17 cellular contexts compared by ENCODE assay signal in the genomic region with DNA sequence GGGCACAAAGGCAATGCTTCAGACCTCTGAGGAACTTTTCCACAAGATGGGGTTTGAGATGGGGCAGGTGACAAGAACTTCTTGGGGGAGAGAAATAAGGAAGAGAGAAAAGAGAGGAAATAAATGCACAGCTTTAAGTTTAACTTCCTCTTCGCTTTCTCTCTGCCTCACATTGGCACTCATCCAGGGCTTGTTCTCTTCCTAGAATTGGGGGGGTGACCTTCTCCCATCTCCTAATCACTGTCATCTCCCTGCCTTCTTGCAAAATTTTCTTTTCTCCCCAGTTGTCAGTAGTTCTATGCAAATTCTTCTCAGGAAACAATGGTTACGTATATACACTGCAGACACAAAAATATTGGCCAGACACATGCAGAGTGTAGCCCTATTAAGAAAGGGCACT. TPM values are rescaled to one million over a fixed set of nuclear protein-coding genes. Genes with fewer than 3 reads are reported as not detected.
"Had no signal": no experiment of that assay in that cellular context is flagged by ENCODE, and none has a peak within 500 bp of the region (broad histone marks: within the 10 kb centered on the region; RNA-seq: fewer than 3 reads in every experiment).

No MANE protein-coding gene starts in this region.

- H3K36me3 ChIP-seq: ascending aorta, colonic mucosa, tibial nerve, vagina had no signal

- H3K27ac ChIP-seq: ascending aorta, colonic mucosa, foreskin keratinocyte, tibial nerve, vagina, VCaP had no signal

- H3K9me3 ChIP-seq: ascending aorta, colonic mucosa, tibial nerve, vagina had no signal

- H3K27me3 ChIP-seq: ascending aorta, colonic mucosa, foreskin keratinocyte, tibial nerve, vagina had no signal

- DNase-seq: activated CD4-positive, alpha-beta T cell treated with anti-CD3 and anti-CD28 coated beads for 1 hour; activated CD8-positive, alpha-beta memory T cell treated with anti-CD3 and anti-CD28 coated beads for 24 hours; activated CD8-positive, alpha-beta memory T cell treated with anti-CD3 and anti-CD28 coated beads, Interleukin-2, amount 50 U/mL, for 48 hours; activated effector memory CD4-positive, alpha-beta T cell treated with anti-CD3 and anti-CD28 coated beads, Interleukin-2, amount 50 U/mL, for 16 hours; activated T-cell treated with anti-CD3 and anti-CD28 coated beads, Interleukin-2, amount 50 U/mL, for 72 hours; colonic mucosa; foreskin keratinocyte; glutamatergic neuron; hippocampal formation; occipital lobe; stimulated activated naive CD4-positive, alpha-beta T cell treated with Interleukin-2 at 50 U/mL for 16 hours; T-helper 9 cell had no signal

- H3K4me1 ChIP-seq: ascending aorta, colonic mucosa, foreskin keratinocyte, tibial nerve, vagina had no signal

- ATAC-seq: activated T-cell treated with anti-CD3 and anti-CD28 coated beads, Interleukin-2, amount 50 U/mL, for 72 hours; foreskin keratinocyte; left lobe of liver had no signal

- H3K4me3 ChIP-seq: ascending aorta, colonic mucosa, tibial nerve, vagina had no signal

RNA-seq across cellular contexts. Expression of a gene that starts 19.0 kb away (rescaled TPM):
- total RNA-seq: activated T-cell treated with anti-CD3 and anti-CD28 coated beads, Interleukin-2, amount 50 U/mL, for 72 hours; foreskin keratinocyte had no signal
